Comparison of ENCODE assay signal across 18 cellular contexts in the genomic region with DNA sequence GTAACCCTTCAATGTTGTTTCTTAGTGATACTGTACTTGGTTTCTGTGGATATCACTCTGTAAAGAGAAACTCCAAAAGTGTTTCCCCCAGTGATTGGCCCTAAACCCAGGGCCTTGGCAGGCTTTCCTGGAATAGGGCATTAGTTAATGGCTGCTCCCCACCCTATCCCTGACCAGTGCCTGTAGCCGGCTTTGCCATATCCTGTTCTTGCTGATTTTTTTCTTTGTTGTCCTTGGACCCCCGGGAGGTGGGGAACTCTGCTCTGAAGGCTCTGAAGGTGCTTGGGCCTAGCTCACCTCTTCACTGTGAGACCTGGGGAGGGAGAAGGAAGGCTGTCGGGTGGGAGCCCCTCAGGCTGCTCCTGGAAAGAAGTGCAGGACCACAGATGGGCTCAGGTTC.
DNase-seq lines count a peak whose midpoint lies in the region; ATAC-seq, FAIRE-seq and TF ChIP-seq lines count a peak whose summit lies in the region.
"Had no signal": no experiment of that assay in that cellular context is flagged by ENCODE, and none has a peak within 500 bp of the region (broad histone marks: within the 10 kb centered on the region; RNA-seq: fewer than 3 reads in every experiment).

No MANE protein-coding gene starts in this region.

- intact Hi-C loops in esophagus muscularis mucosa (cut with DNase I) = no loop called here
- intact Hi-C loops in testis (cut with DNase I; ENCODE audit: low total_unique reads) = no loop called here
- intact Hi-C loops in CD14-positive monocyte (cut with micrococcal nuclease) = loop anchor here in 1 of 2 donors (5.0 kb wide), 1 partner anchor 36 kb away; no protein-coding TSS in a partner anchor

- TF ChIP-seq CTCF in Peyer's patch (IDR thresholded peaks at IDR 0.05) (no peak), esophagus muscularis mucosa (IDR thresholded peaks at IDR 0.05) (no peak), testis (IDR thresholded peaks at IDR 0.05) (no peak), CD14-positive monocyte (IDR thresholded peaks at IDR 0.05) (no peak)

- H3K4me1 Mint-ChIP-seq in stimulated activated naive B cell treated with anti-CD40 and anti-IgM and Interleukin-4, amounts not matched to agents 10 μg/mL and 1 μg/mL and 100 μg/mL, for 72 hours = no peaks in the 10 kb centered on the region
- peaks cover 20% of the 10 kb centered on the region for H3K4me1 Mint-ChIP-seq in CD14-positive monocyte
- H3K4me1 Mint-ChIP-seq: stimulated activated memory B cell treated with anti-CD40 and anti-IgM and Interleukin-4, amounts not matched to agents 10 μg/mL and 1 μg/mL and 100 μg/mL, for 72 hours had no signal

- peaks cover 23 to 40% of the 10 kb centered on the region in 2 donors for H3K36me3 Mint-ChIP-seq in stimulated activated naive B cell treated with anti-CD40 and anti-IgM and Interleukin-4, amounts not matched to agents 10 μg/mL and 1 μg/mL and 100 μg/mL, for 72 hours
- peaks cover 63 to 66% of the 10 kb centered on the region in 2 donors for H3K36me3 Mint-ChIP-seq in CD14-positive monocyte

- H3K4me3 Mint-ChIP-seq in stimulated activated naive B cell treated with anti-CD40 and anti-IgM and Interleukin-4, amounts not matched to agents 10 μg/mL and 1 μg/mL and 100 μg/mL, for 72 hours = no peak overlapping the region
- no peak overlapping the region for H3K4me3 Mint-ChIP-seq in CD14-positive monocyte
- H3K4me3 Mint-ChIP-seq: stimulated activated memory B cell treated with anti-CD40 and anti-IgM and Interleukin-4, amounts not matched to agents 10 μg/mL and 1 μg/mL and 100 μg/mL, for 72 hours had no signal

- H3K4me3 ChIP-seq in Peyer's patch = peak overlapping the region in 1 of 4 donors; percentile 22
- H3K4me3 ChIP-seq in esophagus muscularis mucosa = peak overlapping the region; percentile 62 to 79 (median 72)
- H3K4me3 ChIP-seq in muscle layer of colon (ENCODE audit: low read depth in 1 of 2, low read length in 2 of 2) = peak overlapping the region; percentile 29 to 47
- no peak overlapping the region for H3K4me3 ChIP-seq in testis
- H3K4me3 ChIP-seq: mucosa of descending colon, SJCRH30 had no signal

- peaks cover 0 to 21% (median 0%) of the 10 kb centered on the region in 4 donors for H3K4me1 ChIP-seq in Peyer's patch
- H3K4me1 ChIP-seq in esophagus muscularis mucosa = peaks cover 82 to 84% (median 83%) of the 10 kb centered on the region in 4 donors
- peaks cover 78% of the 10 kb centered on the region for H3K4me1 ChIP-seq in muscle layer of colon (ENCODE audit: insufficient read depth, low read length)
- H3K4me1 ChIP-seq in testis = peaks cover 66% of the 10 kb centered on the region

- H3K27ac ChIP-seq in Peyer's patch (peak overlapping the region in 3 of 4 donors; percentile 2 to 90 (median 2)), esophagus muscularis mucosa (replicated peaks in 1 of 4) (peak overlapping the region; percentile 92 to 99 (median 96)), muscle layer of colon (ENCODE audit: low read depth, low read length) (peak overlapping the region; percentile 100), testis (peak overlapping the region; percentile 24 to 50)
- H3K27ac ChIP-seq: SJCRH30 had no signal

- TF ChIP-seq EP300 in esophagus muscularis mucosa (IDR thresholded peaks at IDR 0.05) = no peak

- no peaks in the 10 kb centered on the region for H3K9me3 Mint-ChIP-seq in stimulated activated naive B cell treated with anti-CD40 and anti-IgM and Interleukin-4, amounts not matched to agents 10 μg/mL and 1 μg/mL and 100 μg/mL, for 72 hours
- no peaks in the 10 kb centered on the region for H3K9me3 Mint-ChIP-seq in CD14-positive monocyte
- H3K9me3 Mint-ChIP-seq: stimulated activated memory B cell treated with anti-CD40 and anti-IgM and Interleukin-4, amounts not matched to agents 10 μg/mL and 1 μg/mL and 100 μg/mL, for 72 hours had no signal

- no peak for ATAC-seq in stimulated activated naive B cell treated with anti-CD40 and anti-IgM and Interleukin-4, amounts not matched to agents 10 μg/mL and 1 μg/mL and 100 μg/mL, for 72 hours (replicated peaks)
- ATAC-seq: esophagus mucosa; mucosa of descending colon; stimulated activated memory B cell treated with anti-CD40 and anti-IgM and Interleukin-4, amounts not matched to agents 10 μg/mL and 1 μg/mL and 100 μg/mL, for 72 hours had no signal

- no peaks in the 10 kb centered on the region for H3K27me3 Mint-ChIP-seq in stimulated activated naive B cell treated with anti-CD40 and anti-IgM and Interleukin-4, amounts not matched to agents 10 μg/mL and 1 μg/mL and 100 μg/mL, for 72 hours
- H3K27me3 Mint-ChIP-seq in CD14-positive monocyte (ENCODE audit: low read depth in 3 of 3) = peaks cover 0 to 2% (median 0%) of the 10 kb centered on the region in 3 donors
- H3K27me3 Mint-ChIP-seq: stimulated activated memory B cell treated with anti-CD40 and anti-IgM and Interleukin-4, amounts not matched to agents 10 μg/mL and 1 μg/mL and 100 μg/mL, for 72 hours had no signal

- peak overlapping the region; percentile 77 for H3K9ac ChIP-seq in muscle layer of colon (ENCODE audit: low read length)

- WGBS in esophagus muscularis mucosa = 25% methylated on average over 3 of the region's 3 CpGs
- 38 to 49% methylated on average over 3 of the region's 3 CpGs for WGBS in testis, 2 donors

- DNase-seq in Peyer's patch (no peak), esophagus muscularis mucosa (ENCODE audit: extremely low spot score) (no peak), testis (peak; percentile 29), GM12891 (ENCODE audit: insufficient read length, low spot score) (no peak), CD1c-positive myeloid dendritic cell (ENCODE audit: extremely low spot score) (no peak), CD14-positive monocyte (ENCODE audit: low spot score) (no peak)
- DNase-seq in stimulated activated naive B cell treated with anti-CD40 and anti-IgM and Interleukin-4, amounts not matched to agents 10 μg/mL and 1 μg/mL and 100 μg/mL, for 72 hours = no peak
- DNase-seq: activated CD4-positive, CD25-positive, alpha-beta regulatory T cell; activated effector memory CD4-positive, alpha-beta T cell treated with Interleukin-2 at 50 U/mL for 16 hours; mucosa of descending colon; NCI-H146; NCI-H446 treated with DMSO at 0.1 percent for 48 hours; SJCRH30; T-helper 2 cell had no signal

- TF ChIP-seq POLR2A in Peyer's patch (IDR thresholded peaks at IDR 0.05) (no peak), esophagus muscularis mucosa (IDR thresholded peaks at IDR 0.05; ENCODE audit: low read depth) (no peak), testis (IDR thresholded peaks at IDR 0.05) (no peak), GM12891 (IDR thresholded peaks at IDR 0.05; ENCODE audit: low read depth, low read length) (no peak)

- H3K9me3 ChIP-seq in Peyer's patch (no peaks in the 10 kb centered on the region), esophagus muscularis mucosa (no peaks in the 10 kb centered on the region), muscle layer of colon (ENCODE audit: low read length) (no peaks in the 10 kb centered on the region), testis (no peaks in the 10 kb centered on the region)
- H3K9me3 ChIP-seq: mucosa of descending colon, SJCRH30 had no signal

- no peak for FAIRE-seq in GM12891 (lab: Jason Lieb, UNC)
- FAIRE-seq: keratinocyte had no signal

- H3K27me3 ChIP-seq in Peyer's patch (no peaks in the 10 kb centered on the region), esophagus muscularis mucosa (no peaks in the 10 kb centered on the region), muscle layer of colon (ENCODE audit: control insufficient read depth in 1 of 2, insufficient read depth in 2 of 2, low read length in 2 of 2) (no peaks in the 10 kb centered on the region), testis (no peaks in the 10 kb centered on the region)
- H3K27me3 ChIP-seq: SJCRH30 had no signal

- H3K27ac Mint-ChIP-seq in stimulated activated naive B cell treated with anti-CD40 and anti-IgM and Interleukin-4, amounts not matched to agents 10 μg/mL and 1 μg/mL and 100 μg/mL, for 72 hours = no peak overlapping the region
- H3K27ac Mint-ChIP-seq in CD14-positive monocyte = peak overlapping the region in 3 of 7 donors; percentile 2 to 51 (median 4)
- H3K27ac Mint-ChIP-seq: stimulated activated memory B cell treated with anti-CD40 and anti-IgM and Interleukin-4, amounts not matched to agents 10 μg/mL and 1 μg/mL and 100 μg/mL, for 72 hours had no signal

- H3K36me3 ChIP-seq in Peyer's patch (peaks cover 0 to 15% (median 0%) of the 10 kb centered on the region in 3 donors), esophagus muscularis mucosa (peaks cover 0 to 7% (median 2%) of the 10 kb centered on the region in 4 donors), muscle layer of colon (ENCODE audit: insufficient read depth, low read length) (peaks cover 4% of the 10 kb centered on the region), testis (ENCODE audit: low read depth, missing control alignments) (no peaks in the 10 kb centered on the region)

TF ChIP-seq in GM12891, 5 proteins besides CTCF, POLR2A, EP300 and RAD21:
- TF ChIP-seq SPI1 (IDR thresholded peaks at IDR 0.05; ENCODE audit: low read depth, low read length) (no peak), POLR2AphosphoS5 (IDR thresholded peaks at IDR 0.05; ENCODE audit: low read depth, low read length) (no peak), POU2F2 (IDR thresholded peaks at IDR 0.05; ENCODE audit: low read depth, low read length) (no peak), TAF1 (IDR thresholded peaks at IDR 0.05; ENCODE audit: low read depth, low read length) (no peak), PAX5 (IDR thresholded peaks at IDR 0.05; ENCODE audit: insufficient read depth, low read length, severe bottlenecking) (no peak)

Comparison
In these comparisons a context has a peak if more than half of its experiments do, and no peak if none do; other contexts are left out.
1. H3K27ac ChIP-seq: peak in every context shown above with its lines; median percentile 100 in muscle layer of colon; 96 in esophagus muscularis mucosa; 37 in testis; 2 in Peyer's patch.
2. H3K4me3 ChIP-seq: peak in esophagus muscularis mucosa (4 of 4) and muscle layer of colon (2 of 2); none in testis (0 of 2).